21 cellular contexts compared by ENCODE assay signal in genomic region chr12:1807107-1807478, GRCh38. TPM values are rescaled to one million over a fixed set of nuclear protein-coding genes. Genes with fewer than 3 reads are reported as not detected.
"Had no signal": no experiment of that assay in that cellular context is flagged by ENCODE, and none has a peak within 500 bp of the region (broad histone marks: within the 10 kb centered on the region; RNA-seq: fewer than 3 reads in every experiment).

No MANE protein-coding gene starts in this region.

- H3K27ac ChIP-seq: parathyroid adenoma, suprapubic skin had no signal

- H3K4me3 Mint-ChIP-seq: activated T-cell treated with anti-CD3 and anti-CD28 coated beads, Interleukin-2, amount 50 U/mL, for 4 hours; stimulated activated naive CD8-positive, alpha-beta T cell treated with anti-CD3 and anti-CD28 coated beads, Interleukin-15, Interleukin-2, amounts not matched to agents 100 ng/mL and 50 ng/mL, for 24 hours; type B pancreatic cell had no signal

- H3K4me3 ChIP-seq: lung, suprapubic skin had no signal

- H3K27me3 ChIP-seq: suprapubic skin had no signal

- H3K36me3 ChIP-seq: suprapubic skin had no signal

- ATAC-seq: activated naive CD4-positive, alpha-beta T cell treated with anti-CD3 and anti-CD28 coated beads, Interleukin-2, amount 50 U/mL, for 72 hours; activated T-cell treated with anti-CD3 and anti-CD28 coated beads, Interleukin-2, amount 50 U/mL, for 4 hours; esophagus mucosa; SK-N-SH treated with all-trans-retinoic acid at 6 μM for 48 hours had no signal

- DNase-seq: activated CD4-positive, alpha-beta T cell treated with anti-CD3 and anti-CD28 coated beads, Interleukin-2, amount 50 U/mL, for 48 hours; activated CD4-positive, CD25-positive, alpha-beta regulatory T cell treated with anti-CD3 and anti-CD28 coated beads, Interleukin-2, amount 50 U/mL, for 72 hours; activated gamma-delta T cell; activated T-cell treated with anti-CD3 and anti-CD28 coated beads, Interleukin-2, amount 50 U/mL, for 4 hours; kidney glomerular epithelial cell; midbrain; stimulated activated CD4-positive, alpha-beta T cell treated with anti-CD3 and anti-CD28 coated beads, Interleukin-4, amount 100 ng/mL, for 4 hours; stimulated activated CD8-positive, alpha-beta memory T cell treated with anti-CD3 and anti-CD28 coated beads, Interleukin-4, amount 100 ng/mL, for 48 hours; T-helper 1 cell had no signal

- H3K27ac Mint-ChIP-seq: stimulated activated naive CD8-positive, alpha-beta T cell treated with anti-CD3 and anti-CD28 coated beads, Interleukin-15, Interleukin-2, amounts not matched to agents 100 ng/mL and 50 ng/mL, for 24 hours; type B pancreatic cell had no signal

- FAIRE-seq: colon had no signal

- H3K27me3 Mint-ChIP-seq: stimulated activated naive CD8-positive, alpha-beta T cell treated with anti-CD3 and anti-CD28 coated beads, Interleukin-15, Interleukin-2, amounts not matched to agents 100 ng/mL and 50 ng/mL, for 24 hours had no signal

- H3K36me3 Mint-ChIP-seq: activated naive CD4-positive, alpha-beta T cell treated with anti-CD3 and anti-CD28 coated beads, Interleukin-2, amount 50 U/mL, for 72 hours; type B pancreatic cell had no signal

- H3K9me3 ChIP-seq: suprapubic skin had no signal

RNA-seq across cellular contexts. Expression of gene LRTM2, which starts 13.3 kb away (rescaled TPM):
- total RNA-seq: activated naive CD4-positive, alpha-beta T cell treated with anti-CD3 and anti-CD28 coated beads, Interleukin-2, amount 50 U/mL, for 72 hours; cardiac septum; esophagus mucosa; glomerular endothelial cell; lung; skeletal muscle tissue had no signal
